8 cellular contexts compared by ENCODE assay signal in the genomic region with DNA sequence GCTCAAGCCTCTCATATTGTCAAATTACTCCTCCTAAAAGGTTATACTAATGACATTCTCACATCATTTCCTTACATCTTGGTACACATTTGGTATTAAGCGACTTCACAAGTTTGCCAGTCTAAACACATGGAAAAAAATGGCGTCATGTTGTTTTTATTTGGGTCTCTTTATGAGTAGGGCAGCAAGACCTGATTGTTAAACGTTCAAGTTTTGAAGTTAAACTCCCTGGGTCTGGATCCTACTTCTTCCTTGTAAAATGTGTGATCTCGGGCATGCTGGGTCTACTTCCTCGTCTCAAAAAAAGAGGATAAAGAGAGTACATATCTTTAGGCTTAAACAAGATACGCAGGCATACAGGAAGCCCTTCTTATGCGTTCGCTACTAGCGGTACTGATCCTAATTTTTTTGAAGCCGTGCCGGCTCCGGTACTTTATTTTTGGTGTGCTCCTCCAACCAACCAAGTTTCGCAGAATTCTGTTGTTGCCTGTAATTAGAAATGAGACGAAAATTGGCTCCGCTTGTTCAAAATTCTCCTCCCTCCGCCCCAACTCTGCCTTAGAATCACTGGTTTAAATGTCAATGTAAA. TPM values are rescaled to one million over a fixed set of nuclear protein-coding genes. Genes with fewer than 3 reads are reported as not detected.
DNase-seq lines count a peak whose midpoint lies in the region; ATAC-seq lines count a peak whose summit lies in the region.

No MANE protein-coding gene starts in this region.

- H3K4me1 Mint-ChIP-seq in activated naive CD4-positive, alpha-beta T cell treated with anti-CD3 and anti-CD28 coated beads for 36 hours (ENCODE audit: low read depth) = peaks cover 15% of the 10 kb centered on the region
- peaks cover 3% of the 10 kb centered on the region for H3K4me1 Mint-ChIP-seq in activated naive CD4-positive, alpha-beta T cell treated with anti-CD3 and anti-CD28 coated beads, Interleukin-2, amount 10 ng/mL, durations not matched to agents 7 days and 5 days

- intact Hi-C loops in activated naive CD4-positive, alpha-beta T cell treated with anti-CD3 and anti-CD28 coated beads for 36 hours (cut with micrococcal nuclease) = loop anchor here (1.0 to 10.0 kb wide), 14 partner anchors 7 to 1329 kb away; partner anchors contain the start of genes AK3, JAK2, PLGRKT and PLPP6

- H3K36me3 Mint-ChIP-seq in activated naive CD4-positive, alpha-beta T cell treated with anti-CD3 and anti-CD28 coated beads for 36 hours (ENCODE audit: low read depth) = peaks cover 6% of the 10 kb centered on the region
- peaks cover 9% of the 10 kb centered on the region for H3K36me3 Mint-ChIP-seq in activated naive CD4-positive, alpha-beta T cell treated with anti-CD3 and anti-CD28 coated beads, Interleukin-2, amount 10 ng/mL, durations not matched to agents 7 days and 5 days

- peaks cover 19% of the 10 kb centered on the region for H3K4me1 ChIP-seq in endocrine pancreas (ENCODE audit: control insufficient read depth, insufficient read depth, low read length)
- H3K4me1 ChIP-seq in mucosa of rectum (ENCODE audit: control insufficient read depth in 2 of 2, insufficient read depth in 2 of 2, low read length in 2 of 2) = peaks cover 12 to 21% of the 10 kb centered on the region in 2 donors

- H3K9me3 ChIP-seq in endocrine pancreas (ENCODE audit: control insufficient read depth, low read length) (no peaks in the 10 kb centered on the region), mucosa of rectum (ENCODE audit: control insufficient read depth in 2 of 2, low read length in 2 of 2) (no peaks in the 10 kb centered on the region)

- H3K9ac ChIP-seq in endocrine pancreas (ENCODE audit: control insufficient read depth, insufficient read depth, low read length) = peak overlapping the region; percentile 91
- H3K9ac ChIP-seq in mucosa of rectum (ENCODE audit: low read depth in 1 of 2, low read length in 2 of 2) = peak overlapping the region; percentile 95 to 98

- CTCF ChIA-PET in activated naive CD4-positive, alpha-beta T cell treated with anti-CD3 and anti-CD28 coated beads for 36 hours (lab: Charles Lee) = interaction anchor here (0.7 to 1.1 kb wide), 2 partner anchors 23 to 61 kb away, joined by 3 to 7 read pairs; partner anchors contain the start of gene AK3
- CTCF ChIA-PET in activated naive CD4-positive, alpha-beta T cell treated with anti-CD3 and anti-CD28 coated beads, Interleukin-2, amount 10 ng/mL, durations not matched to agents 7 days and 5 days (lab: Charles Lee) = no interaction called here

- peak; percentile 34 for DNase-seq in activated naive CD4-positive, alpha-beta T cell treated with anti-CD3 and anti-CD28 coated beads for 36 hours
- DNase-seq in activated naive CD4-positive, alpha-beta T cell treated with anti-CD3 and anti-CD28 coated beads, Interleukin-2, amount 10 ng/mL, durations not matched to agents 7 days and 5 days = no peak
- DNase-seq in OCI-M1 (lab: John Stamatoyannopoulos, UW) (peak; percentile 100), amniotic stem cell (lab: John Stamatoyannopoulos, UW) (no peak), NCI-H1436 (lab: John Stamatoyannopoulos, UW) (no peak)

- peak; percentile 7 for ATAC-seq in HG02884 (IDR thresholded peaks at IDR 0.05; ENCODE audit: unreplicated experiment)

- H3K27me3 ChIP-seq in endocrine pancreas (ENCODE audit: control insufficient read depth, insufficient read depth, low read length) (no peaks in the 10 kb centered on the region), mucosa of rectum (ENCODE audit: control insufficient read depth in 2 of 2, insufficient read depth in 2 of 2, low read length in 2 of 2) (no peaks in the 10 kb centered on the region)

- peak overlapping the region; percentile 97 to 99 for H3K27ac ChIP-seq in mucosa of rectum (ENCODE audit: low read depth in 2 of 2, low read length in 2 of 2)

- no peak overlapping the region for H3K27ac Mint-ChIP-seq in activated naive CD4-positive, alpha-beta T cell treated with anti-CD3 and anti-CD28 coated beads for 36 hours
- H3K27ac Mint-ChIP-seq in activated naive CD4-positive, alpha-beta T cell treated with anti-CD3 and anti-CD28 coated beads, Interleukin-2, amount 10 ng/mL, durations not matched to agents 7 days and 5 days = no peak overlapping the region

- no peaks in the 10 kb centered on the region for H3K27me3 Mint-ChIP-seq in activated naive CD4-positive, alpha-beta T cell treated with anti-CD3 and anti-CD28 coated beads for 36 hours (ENCODE audit: low read depth)
- H3K27me3 Mint-ChIP-seq in activated naive CD4-positive, alpha-beta T cell treated with anti-CD3 and anti-CD28 coated beads, Interleukin-2, amount 10 ng/mL, durations not matched to agents 7 days and 5 days = peaks cover 3% of the 10 kb centered on the region

- H3K4me3 Mint-ChIP-seq in activated naive CD4-positive, alpha-beta T cell treated with anti-CD3 and anti-CD28 coated beads for 36 hours = no peak overlapping the region
- H3K4me3 Mint-ChIP-seq in activated naive CD4-positive, alpha-beta T cell treated with anti-CD3 and anti-CD28 coated beads, Interleukin-2, amount 10 ng/mL, durations not matched to agents 7 days and 5 days = no peak overlapping the region

- H3K36me3 ChIP-seq in endocrine pancreas (ENCODE audit: control insufficient read depth, insufficient read depth, low read length) (no peaks in the 10 kb centered on the region), mucosa of rectum (ENCODE audit: control insufficient read depth in 2 of 2, insufficient read depth in 2 of 2, low read length in 2 of 2) (no peaks in the 10 kb centered on the region)

- H3K9me3 Mint-ChIP-seq in activated naive CD4-positive, alpha-beta T cell treated with anti-CD3 and anti-CD28 coated beads for 36 hours = no peaks in the 10 kb centered on the region
- H3K9me3 Mint-ChIP-seq in activated naive CD4-positive, alpha-beta T cell treated with anti-CD3 and anti-CD28 coated beads, Interleukin-2, amount 10 ng/mL, durations not matched to agents 7 days and 5 days = no peaks in the 10 kb centered on the region

- H3K4me3 ChIP-seq in endocrine pancreas (ENCODE audit: control insufficient read depth, insufficient read depth, low read length) (peak overlapping the region; percentile 85), mucosa of rectum (ENCODE audit: low read length in 2 of 2) (peak overlapping the region; percentile 89 to 96)

RNA-seq across cellular contexts. Expression of gene CDC37L1, which starts 0.6 kb away (rescaled TPM):
- total RNA-seq in activated naive CD4-positive, alpha-beta T cell treated with anti-CD3 and anti-CD28 coated beads for 36 hours = 10 to 100 TPM; 13.7 to 14.5 TPM

RNA-seq across cellular contexts. Expression of gene SPATA6L, which starts 12.5 kb away (rescaled TPM):
- 1 to 10 TPM in 1 of 2 experiments, under 1 TPM in 1; 0.91 to 1.4 TPM for total RNA-seq in activated naive CD4-positive, alpha-beta T cell treated with anti-CD3 and anti-CD28 coated beads for 36 hours

RNA-seq across cellular contexts. Expression of gene PLPP6, which starts 16.7 kb away (rescaled TPM):
- 1 to 10 TPM; 4.6 to 5.3 TPM for total RNA-seq in activated naive CD4-positive, alpha-beta T cell treated with anti-CD3 and anti-CD28 coated beads for 36 hours

Comparison
In these comparisons a context has a peak if more than half of its experiments do, and no peak if none do; other contexts are left out.
1. DNase-seq: peak in activated naive CD4-positive, alpha-beta T cell treated with anti-CD3 and anti-CD28 coated beads for 36 hours (single experiment) and OCI-M1 (single experiment); none in activated naive CD4-positive, alpha-beta T cell treated with anti-CD3 and anti-CD28 coated beads, Interleukin-2, amount 10 ng/mL, durations not matched to agents 7 days and 5 days (single experiment), amniotic stem cell (single experiment) and NCI-H1436 (single experiment).